In the genomic region with DNA sequence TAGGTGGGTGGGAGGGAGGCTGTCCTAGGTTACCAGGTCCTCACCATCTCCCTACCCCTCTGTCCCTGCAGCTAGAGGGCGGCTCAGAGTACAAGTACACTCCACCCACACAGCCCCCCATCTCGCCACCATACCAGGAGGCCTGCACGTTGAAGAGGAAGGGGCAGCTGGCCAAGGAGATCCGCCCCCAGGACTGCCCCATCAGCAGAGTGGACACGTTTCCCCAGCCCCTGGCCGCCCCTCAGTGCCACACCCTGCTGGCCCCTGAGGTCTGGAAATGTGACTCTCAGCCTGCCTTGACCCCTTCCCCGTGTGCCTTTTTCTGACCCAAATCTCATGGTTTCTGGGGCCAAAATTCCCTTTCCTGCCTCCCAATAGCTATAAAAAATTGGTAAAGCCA, we compare ENCODE assay signal across 30 cellular contexts.
"Had no signal": no experiment of that assay in that cellular context is flagged by ENCODE, and none has a peak within 500 bp of the region (broad histone marks: within the 10 kb centered on the region; RNA-seq: fewer than 3 reads in every experiment).

No MANE protein-coding gene starts in this region.

- H3K36me3 Mint-ChIP-seq: natural killer cell had no signal

- H3K4me1 ChIP-seq: left lung, lower lobe of right lung, neural progenitor cell, right atrium auricular region, right lobe of liver, testis, thyroid gland, uterus had no signal

- H3K36me3 ChIP-seq: neural progenitor cell, ovary, right lobe of liver, transverse colon, uterus had no signal

- DNase-seq: hippocampal formation; left colon; left lung; lower lobe of right lung; mammary epithelial cell; mesendoderm; naive B cell; natural killer cell; nephron progenitor cell; occipital lobe; ovary; right lobe of liver; stimulated activated CD4-positive, alpha-beta T cell treated with anti-CD3 and anti-CD28 coated beads, Interleukin-12 subunit alpha, Interleukin-12 subunit beta, amount 100 ng/mL, for 4 hours; stimulated activated CD4-positive, alpha-beta T cell treated with anti-CD3 and anti-CD28 coated beads, Interleukin-15, amount 100 ng/mL, for 24 hours; stimulated activated CD4-positive, alpha-beta T cell treated with anti-CD3 and anti-CD28 coated beads, Interleukin-2, amount 100 ng/mL, for 24 hours; stimulated activated CD4-positive, alpha-beta T cell treated with anti-CD3 and anti-CD28 coated beads, Interleukin-4, amount 100 ng/mL, for 1 hour; stimulated activated naive B cell treated with anti-CD40 and anti-IgM and Interleukin-4, amounts not matched to agents 10 μg/mL and 1 μg/mL and 100 μg/mL, for 72 hours; stimulated activated naive CD8-positive, alpha-beta T cell treated with anti-CD3 and anti-CD28 coated beads, Interleukin-15, Interleukin-2, amounts not matched to agents 100 U/mL and 50 U/mL, for 24 hours; stomach; testis; thyroid gland; transverse colon; uterus had no signal

- H3K9ac ChIP-seq: neural progenitor cell had no signal

- H3K4me3 ChIP-seq: left lung, lower lobe of right lung, neural progenitor cell, ovary, right atrium auricular region, right lobe of liver, skin epidermis, stomach, testis, thyroid gland, transverse colon, uterus had no signal

- H3K27ac ChIP-seq: left lung, lower lobe of right lung, neural progenitor cell, neutrophil, ovary, right atrium auricular region, right lobe of liver, skin epidermis, stomach, testis, thyroid gland, transverse colon, uterus had no signal

- FAIRE-seq: keratinocyte had no signal

- H3K4me3 Mint-ChIP-seq: mesothelial cell of epicardium; naive B cell; natural killer cell; nephron progenitor cell; neural progenitor cell; stimulated activated naive B cell treated with anti-CD40 and anti-IgM and Interleukin-4, amounts not matched to agents 10 μg/mL and 1 μg/mL and 100 μg/mL, for 72 hours had no signal

- ATAC-seq: left colon; left lung; lower lobe of right lung; natural killer cell; right lobe of liver; stimulated activated naive B cell treated with anti-CD40 and anti-IgM and Interleukin-4, amounts not matched to agents 10 μg/mL and 1 μg/mL and 100 μg/mL, for 72 hours; stimulated activated naive CD8-positive, alpha-beta T cell treated with anti-CD3 and anti-CD28 coated beads, Interleukin-15, Interleukin-2, amounts not matched to agents 100 U/mL and 50 U/mL, for 24 hours had no signal

- H3K9me3 Mint-ChIP-seq: natural killer cell; stimulated activated naive B cell treated with anti-CD40 and anti-IgM and Interleukin-4, amounts not matched to agents 10 μg/mL and 1 μg/mL and 100 μg/mL, for 72 hours had no signal

- H3K9me3 ChIP-seq: left lung, lower lobe of right lung, neutrophil, ovary, right atrium auricular region, right lobe of liver, stomach, testis, thyroid gland, transverse colon, uterus had no signal

- H3K27me3 Mint-ChIP-seq: naive B cell; progenitor cell of endocrine pancreas; stimulated activated naive B cell treated with anti-CD40 and anti-IgM and Interleukin-4, amounts not matched to agents 10 μg/mL and 1 μg/mL and 100 μg/mL, for 72 hours had no signal

- H3K27me3 ChIP-seq: left lung, neural progenitor cell, neutrophil, ovary, right atrium auricular region, right lobe of liver, stomach, testis, thyroid gland, transverse colon, uterus had no signal

- H3K4me2 ChIP-seq: neural progenitor cell had no signal

- H2AFZ ChIP-seq: neural progenitor cell had no signal

- H3K27ac Mint-ChIP-seq: mesothelial cell of epicardium, natural killer cell, nephron progenitor cell, neural progenitor cell, progenitor cell of endocrine pancreas had no signal
